In the genomic region with DNA sequence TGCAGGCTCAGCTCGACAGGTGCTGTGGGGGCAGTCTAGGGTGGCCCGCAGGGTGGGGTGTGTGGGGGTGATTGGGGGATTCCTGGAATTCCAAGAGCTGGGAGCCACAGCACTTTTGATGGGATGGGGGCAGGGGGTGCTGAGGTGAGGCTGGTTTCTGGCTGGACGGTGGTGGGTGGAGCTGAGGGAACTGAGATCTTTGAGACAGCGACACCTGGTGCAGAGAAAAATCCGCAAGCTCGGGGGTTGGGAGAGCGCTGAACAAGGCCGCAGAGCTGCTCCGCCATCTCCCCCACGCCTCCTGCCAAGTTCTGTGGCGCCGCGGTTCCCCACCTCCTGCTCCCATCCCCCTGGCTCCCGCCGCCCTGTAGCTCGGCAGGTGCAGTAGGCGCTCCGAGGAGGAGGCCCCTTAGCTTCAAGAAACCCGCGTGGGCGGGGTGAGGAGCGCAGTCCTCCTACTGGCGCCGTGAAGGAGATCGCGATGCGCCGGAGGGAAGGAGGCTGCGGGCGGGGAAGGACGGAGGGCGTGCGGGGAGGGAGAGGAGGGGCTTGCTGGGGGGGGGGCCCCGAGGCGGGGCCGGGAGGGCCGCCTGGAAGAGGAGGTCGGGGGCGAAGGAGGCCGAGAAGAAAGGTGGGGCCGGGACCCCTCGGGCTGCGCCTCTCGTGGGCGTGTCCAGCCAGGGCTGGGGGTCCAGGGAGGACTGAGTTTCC, we compare ENCODE assay signal across 1 cellular context.
A peak's percentile ranks its signal among the peaks of the same experiment; 100 is the strongest.
TF ChIP-seq lines count a peak whose summit lies in the region.

No MANE protein-coding gene starts in this region.

TF ChIP-seq in HepG2, 621 proteins besides CTCF, POLR2A, EP300 and RAD21 (continued from another document and continues in another):
- TF ChIP-seq, protein P1, sequence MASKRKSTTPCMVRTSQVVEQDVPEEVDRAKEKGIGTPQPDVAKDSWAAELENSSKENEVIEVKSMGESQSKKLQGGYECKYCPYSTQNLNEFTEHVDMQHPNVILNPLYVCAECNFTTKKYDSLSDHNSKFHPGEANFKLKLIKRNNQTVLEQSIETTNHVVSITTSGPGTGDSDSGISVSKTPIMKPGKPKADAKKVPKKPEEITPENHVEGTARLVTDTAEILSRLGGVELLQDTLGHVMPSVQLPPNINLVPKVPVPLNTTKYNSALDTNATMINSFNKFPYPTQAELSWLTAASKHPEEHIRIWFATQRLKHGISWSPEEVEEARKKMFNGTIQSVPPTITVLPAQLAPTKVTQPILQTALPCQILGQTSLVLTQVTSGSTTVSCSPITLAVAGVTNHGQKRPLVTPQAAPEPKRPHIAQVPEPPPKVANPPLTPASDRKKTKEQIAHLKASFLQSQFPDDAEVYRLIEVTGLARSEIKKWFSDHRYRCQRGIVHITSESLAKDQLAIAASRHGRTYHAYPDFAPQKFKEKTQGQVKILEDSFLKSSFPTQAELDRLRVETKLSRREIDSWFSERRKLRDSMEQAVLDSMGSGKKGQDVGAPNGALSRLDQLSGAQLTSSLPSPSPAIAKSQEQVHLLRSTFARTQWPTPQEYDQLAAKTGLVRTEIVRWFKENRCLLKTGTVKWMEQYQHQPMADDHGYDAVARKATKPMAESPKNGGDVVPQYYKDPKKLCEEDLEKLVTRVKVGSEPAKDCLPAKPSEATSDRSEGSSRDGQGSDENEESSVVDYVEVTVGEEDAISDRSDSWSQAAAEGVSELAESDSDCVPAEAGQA (IDR thresholded peaks at IDR 0.05; ENCODE audit: low read depth): no peak
- TF ChIP-seq, protein P1 (CRISPR knock-in tag; IDR thresholded peaks at IDR 0.05; ENCODE audit: borderline replicate concordance): no peak
- TF ChIP-seq ZNF816 (CRISPR knock-in tag; IDR thresholded peaks at IDR 0.05; ENCODE audit: borderline replicate concordance) (no peak), ZMYM4 (CRISPR knock-in tag; IDR thresholded peaks at IDR 0.05) (no peak), RFXAP (CRISPR knock-in tag; IDR thresholded peaks at IDR 0.05; ENCODE audit: borderline replicate concordance) (no peak), HNF4G (IDR thresholded peaks at IDR 0.05; ENCODE audit: borderline replicate concordance, low read depth, low read length) (no peak), HNF4G (CRISPR knock-in tag; IDR thresholded peaks at IDR 0.05; ENCODE audit: borderline replicate concordance, low read depth) (no peak), SETDB1 (CRISPR knock-in tag; IDR thresholded peaks at IDR 0.05; ENCODE audit: borderline replicate concordance) (no peak), ZNF343 (CRISPR knock-in tag; IDR thresholded peaks at IDR 0.05) (no peak), MYC (CRISPR knock-in tag; IDR thresholded peaks at IDR 0.05; ENCODE audit: borderline replicate concordance) (peak; percentile 54), RXRA (CRISPR knock-in tag; IDR thresholded peaks at IDR 0.05) (no peak), CBX2 (IDR thresholded peaks at IDR 0.05; ENCODE audit: low read depth, low read length) (no peak), CBX2 (CRISPR knock-in tag; IDR thresholded peaks at IDR 0.05; ENCODE audit: low read depth) (no peak), SRY (CRISPR knock-in tag; IDR thresholded peaks at IDR 0.05) (0 out of 2 replicates have a peak, but pooled peaks have one; percentile 17), STAT5B (CRISPR knock-in tag; IDR thresholded peaks at IDR 0.05) (no peak), ATRX (CRISPR knock-in tag; IDR thresholded peaks at IDR 0.05; ENCODE audit: borderline replicate concordance) (no peak), AHR (CRISPR knock-in tag; IDR thresholded peaks at IDR 0.05) (0 out of 2 replicates have a peak, but pooled peaks have one; percentile 30), NFRKB (IDR thresholded peaks at IDR 0.05) (no peak), KDM1A (CRISPR knock-in tag; IDR thresholded peaks at IDR 0.05) (no peak), ZBTB42 (CRISPR knock-in tag; IDR thresholded peaks at IDR 0.05) (no peak), TCF7L2 (IDR thresholded peaks at IDR 0.05; ENCODE audit: low read depth, low read length) (no peak), EEA1 (CRISPR knock-in tag; IDR thresholded peaks at IDR 0.05; ENCODE audit: borderline replicate concordance) (no peak; the same call in 1 of the 2 replicates), ATF7 (IDR thresholded peaks at IDR 0.05) (no peak), ATF7 (CRISPR knock-in tag; IDR thresholded peaks at IDR 0.05) (no peak), SOX13 (IDR thresholded peaks at IDR 0.05) (no peak), SOX13 (CRISPR knock-in tag; conservative IDR thresholded peaks at IDR 0.05 in 1 of 2, IDR thresholded peaks at IDR 0.05 in 1 of 2) (no peak), REPIN1 (CRISPR knock-in tag; IDR thresholded peaks at IDR 0.05; ENCODE audit: borderline replicate concordance, low read depth) (0 out of 2 replicates have a peak, but pooled peaks have one; percentile 27), MYNN (CRISPR knock-in tag; IDR thresholded peaks at IDR 0.05; ENCODE audit: low read depth) (no peak)
- TF ChIP-seq, protein P2, sequence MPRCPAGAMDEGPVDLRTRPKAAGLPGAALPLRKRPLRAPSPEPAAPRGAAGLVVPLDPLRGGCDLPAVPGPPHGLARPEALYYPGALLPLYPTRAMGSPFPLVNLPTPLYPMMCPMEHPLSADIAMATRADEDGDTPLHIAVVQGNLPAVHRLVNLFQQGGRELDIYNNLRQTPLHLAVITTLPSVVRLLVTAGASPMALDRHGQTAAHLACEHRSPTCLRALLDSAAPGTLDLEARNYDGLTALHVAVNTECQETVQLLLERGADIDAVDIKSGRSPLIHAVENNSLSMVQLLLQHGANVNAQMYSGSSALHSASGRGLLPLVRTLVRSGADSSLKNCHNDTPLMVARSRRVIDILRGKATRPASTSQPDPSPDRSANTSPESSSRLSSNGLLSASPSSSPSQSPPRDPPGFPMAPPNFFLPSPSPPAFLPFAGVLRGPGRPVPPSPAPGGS (CRISPR knock-in tag; IDR thresholded peaks at IDR 0.05): no peak
- TF ChIP-seq, protein P3, sequence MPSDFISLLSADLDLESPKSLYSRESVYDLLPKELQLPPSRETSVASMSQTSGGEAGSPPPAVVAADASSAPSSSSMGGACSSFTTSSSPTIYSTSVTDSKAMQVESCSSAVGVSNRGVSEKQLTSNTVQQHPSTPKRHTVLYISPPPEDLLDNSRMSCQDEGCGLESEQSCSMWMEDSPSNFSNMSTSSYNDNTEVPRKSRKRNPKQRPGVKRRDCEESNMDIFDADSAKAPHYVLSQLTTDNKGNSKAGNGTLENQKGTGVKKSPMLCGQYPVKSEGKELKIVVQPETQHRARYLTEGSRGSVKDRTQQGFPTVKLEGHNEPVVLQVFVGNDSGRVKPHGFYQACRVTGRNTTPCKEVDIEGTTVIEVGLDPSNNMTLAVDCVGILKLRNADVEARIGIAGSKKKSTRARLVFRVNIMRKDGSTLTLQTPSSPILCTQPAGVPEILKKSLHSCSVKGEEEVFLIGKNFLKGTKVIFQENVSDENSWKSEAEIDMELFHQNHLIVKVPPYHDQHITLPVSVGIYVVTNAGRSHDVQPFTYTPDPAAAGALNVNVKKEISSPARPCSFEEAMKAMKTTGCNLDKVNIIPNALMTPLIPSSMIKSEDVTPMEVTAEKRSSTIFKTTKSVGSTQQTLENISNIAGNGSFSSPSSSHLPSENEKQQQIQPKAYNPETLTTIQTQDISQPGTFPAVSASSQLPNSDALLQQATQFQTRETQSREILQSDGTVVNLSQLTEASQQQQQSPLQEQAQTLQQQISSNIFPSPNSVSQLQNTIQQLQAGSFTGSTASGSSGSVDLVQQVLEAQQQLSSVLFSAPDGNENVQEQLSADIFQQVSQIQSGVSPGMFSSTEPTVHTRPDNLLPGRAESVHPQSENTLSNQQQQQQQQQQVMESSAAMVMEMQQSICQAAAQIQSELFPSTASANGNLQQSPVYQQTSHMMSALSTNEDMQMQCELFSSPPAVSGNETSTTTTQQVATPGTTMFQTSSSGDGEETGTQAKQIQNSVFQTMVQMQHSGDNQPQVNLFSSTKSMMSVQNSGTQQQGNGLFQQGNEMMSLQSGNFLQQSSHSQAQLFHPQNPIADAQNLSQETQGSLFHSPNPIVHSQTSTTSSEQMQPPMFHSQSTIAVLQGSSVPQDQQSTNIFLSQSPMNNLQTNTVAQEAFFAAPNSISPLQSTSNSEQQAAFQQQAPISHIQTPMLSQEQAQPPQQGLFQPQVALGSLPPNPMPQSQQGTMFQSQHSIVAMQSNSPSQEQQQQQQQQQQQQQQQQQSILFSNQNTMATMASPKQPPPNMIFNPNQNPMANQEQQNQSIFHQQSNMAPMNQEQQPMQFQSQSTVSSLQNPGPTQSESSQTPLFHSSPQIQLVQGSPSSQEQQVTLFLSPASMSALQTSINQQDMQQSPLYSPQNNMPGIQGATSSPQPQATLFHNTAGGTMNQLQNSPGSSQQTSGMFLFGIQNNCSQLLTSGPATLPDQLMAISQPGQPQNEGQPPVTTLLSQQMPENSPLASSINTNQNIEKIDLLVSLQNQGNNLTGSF (CRISPR knock-in tag; IDR thresholded peaks at IDR 0.05): no peak
- TF ChIP-seq, protein P4, sequence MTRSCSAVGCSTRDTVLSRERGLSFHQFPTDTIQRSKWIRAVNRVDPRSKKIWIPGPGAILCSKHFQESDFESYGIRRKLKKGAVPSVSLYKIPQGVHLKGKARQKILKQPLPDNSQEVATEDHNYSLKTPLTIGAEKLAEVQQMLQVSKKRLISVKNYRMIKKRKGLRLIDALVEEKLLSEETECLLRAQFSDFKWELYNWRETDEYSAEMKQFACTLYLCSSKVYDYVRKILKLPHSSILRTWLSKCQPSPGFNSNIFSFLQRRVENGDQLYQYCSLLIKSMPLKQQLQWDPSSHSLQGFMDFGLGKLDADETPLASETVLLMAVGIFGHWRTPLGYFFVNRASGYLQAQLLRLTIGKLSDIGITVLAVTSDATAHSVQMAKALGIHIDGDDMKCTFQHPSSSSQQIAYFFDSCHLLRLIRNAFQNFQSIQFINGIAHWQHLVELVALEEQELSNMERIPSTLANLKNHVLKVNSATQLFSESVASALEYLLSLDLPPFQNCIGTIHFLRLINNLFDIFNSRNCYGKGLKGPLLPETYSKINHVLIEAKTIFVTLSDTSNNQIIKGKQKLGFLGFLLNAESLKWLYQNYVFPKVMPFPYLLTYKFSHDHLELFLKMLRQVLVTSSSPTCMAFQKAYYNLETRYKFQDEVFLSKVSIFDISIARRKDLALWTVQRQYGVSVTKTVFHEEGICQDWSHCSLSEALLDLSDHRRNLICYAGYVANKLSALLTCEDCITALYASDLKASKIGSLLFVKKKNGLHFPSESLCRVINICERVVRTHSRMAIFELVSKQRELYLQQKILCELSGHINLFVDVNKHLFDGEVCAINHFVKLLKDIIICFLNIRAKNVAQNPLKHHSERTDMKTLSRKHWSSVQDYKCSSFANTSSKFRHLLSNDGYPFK (CRISPR knock-in tag; IDR thresholded peaks at IDR 0.05; ENCODE audit: borderline replicate concordance): peak; percentile 54; the same call in 1 of the 2 replicates
- TF ChIP-seq, protein P5, sequence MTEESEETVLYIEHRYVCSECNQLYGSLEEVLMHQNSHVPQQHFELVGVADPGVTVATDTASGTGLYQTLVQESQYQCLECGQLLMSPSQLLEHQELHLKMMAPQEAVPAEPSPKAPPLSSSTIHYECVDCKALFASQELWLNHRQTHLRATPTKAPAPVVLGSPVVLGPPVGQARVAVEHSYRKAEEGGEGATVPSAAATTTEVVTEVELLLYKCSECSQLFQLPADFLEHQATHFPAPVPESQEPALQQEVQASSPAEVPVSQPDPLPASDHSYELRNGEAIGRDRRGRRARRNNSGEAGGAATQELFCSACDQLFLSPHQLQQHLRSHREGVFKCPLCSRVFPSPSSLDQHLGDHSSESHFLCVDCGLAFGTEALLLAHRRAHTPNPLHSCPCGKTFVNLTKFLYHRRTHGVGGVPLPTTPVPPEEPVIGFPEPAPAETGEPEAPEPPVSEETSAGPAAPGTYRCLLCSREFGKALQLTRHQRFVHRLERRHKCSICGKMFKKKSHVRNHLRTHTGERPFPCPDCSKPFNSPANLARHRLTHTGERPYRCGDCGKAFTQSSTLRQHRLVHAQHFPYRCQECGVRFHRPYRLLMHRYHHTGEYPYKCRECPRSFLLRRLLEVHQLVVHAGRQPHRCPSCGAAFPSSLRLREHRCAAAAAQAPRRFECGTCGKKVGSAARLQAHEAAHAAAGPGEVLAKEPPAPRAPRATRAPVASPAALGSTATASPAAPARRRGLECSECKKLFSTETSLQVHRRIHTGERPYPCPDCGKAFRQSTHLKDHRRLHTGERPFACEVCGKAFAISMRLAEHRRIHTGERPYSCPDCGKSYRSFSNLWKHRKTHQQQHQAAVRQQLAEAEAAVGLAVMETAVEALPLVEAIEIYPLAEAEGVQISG (CRISPR knock-in tag; IDR thresholded peaks at IDR 0.05): no peak
- TF ChIP-seq, protein P6, sequence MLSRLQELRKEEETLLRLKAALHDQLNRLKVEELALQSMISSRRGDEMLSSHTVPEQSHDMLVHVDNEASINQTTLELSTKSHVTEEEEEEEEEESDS (CRISPR knock-in tag; IDR thresholded peaks at IDR 0.05; ENCODE audit: borderline replicate concordance): no peak
- TF ChIP-seq, protein P7, sequence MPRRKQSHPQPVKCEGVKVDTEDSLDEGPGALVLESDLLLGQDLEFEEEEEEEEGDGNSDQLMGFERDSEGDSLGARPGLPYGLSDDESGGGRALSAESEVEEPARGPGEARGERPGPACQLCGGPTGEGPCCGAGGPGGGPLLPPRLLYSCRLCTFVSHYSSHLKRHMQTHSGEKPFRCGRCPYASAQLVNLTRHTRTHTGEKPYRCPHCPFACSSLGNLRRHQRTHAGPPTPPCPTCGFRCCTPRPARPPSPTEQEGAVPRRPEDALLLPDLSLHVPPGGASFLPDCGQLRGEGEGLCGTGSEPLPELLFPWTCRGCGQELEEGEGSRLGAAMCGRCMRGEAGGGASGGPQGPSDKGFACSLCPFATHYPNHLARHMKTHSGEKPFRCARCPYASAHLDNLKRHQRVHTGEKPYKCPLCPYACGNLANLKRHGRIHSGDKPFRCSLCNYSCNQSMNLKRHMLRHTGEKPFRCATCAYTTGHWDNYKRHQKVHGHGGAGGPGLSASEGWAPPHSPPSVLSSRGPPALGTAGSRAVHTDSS (CRISPR knock-in tag; conservative IDR thresholded peaks at IDR 0.05): no peak
